17 cellular contexts compared by ENCODE assay signal in genomic region chr3:150747909-150748568, GRCh38. TPM values are rescaled to one million over a fixed set of nuclear protein-coding genes. Genes with fewer than 3 reads are reported as not detected.
DNase-seq lines count a peak whose midpoint lies in the region; ATAC-seq and TF ChIP-seq lines count a peak whose summit lies in the region.
"Had no signal": no experiment of that assay in that cellular context is flagged by ENCODE, and none has a peak within 500 bp of the region (broad histone marks: within the 10 kb centered on the region; RNA-seq: fewer than 3 reads in every experiment).

No MANE protein-coding gene starts in this region.

- H3K27ac ChIP-seq in left ventricle myocardium inferior (replicated peaks) (peak overlapping the region; percentile 7), heart left ventricle (no peak overlapping the region), esophagus squamous epithelium (peak overlapping the region in 3 of 4 donors; percentile 53 to 79 (median 71)), upper lobe of right lung (no peak overlapping the region)

- H3K27me3 ChIP-seq in left ventricle myocardium inferior (ENCODE audit: low read depth): no peaks in the 10 kb centered on the region
- H3K27me3 ChIP-seq in heart left ventricle: no peaks in the 10 kb centered on the region
- no peaks in the 10 kb centered on the region for H3K27me3 ChIP-seq in esophagus squamous epithelium
- no peaks in the 10 kb centered on the region for H3K27me3 ChIP-seq in upper lobe of right lung
- H3K27me3 ChIP-seq: ascending aorta, BE2C had no signal

- ATAC-seq in heart left ventricle (no peak), upper lobe of right lung (peak; percentile 28)

- intact Hi-C loops in left ventricle myocardium inferior (cut with micrococcal nuclease) (no loop called here), heart left ventricle (cut with DNase I) (no loop called here), esophagus squamous epithelium (cut with DNase I) (no loop called here), upper lobe of right lung (cut with DNase I) (no loop called here), cardiac septum (cut with DNase I) (no loop called here)

- TF ChIP-seq CTCF in left ventricle myocardium inferior (IDR thresholded peaks at IDR 0.05; ENCODE audit: borderline replicate concordance) (no peak), heart left ventricle (IDR thresholded peaks at IDR 0.05) (no peak), esophagus squamous epithelium (IDR thresholded peaks at IDR 0.05) (no peak), upper lobe of right lung (IDR thresholded peaks at IDR 0.05) (no peak)

- 84 to 97% (median 92%) methylated on average over 3 of the region's 3 CpGs for WGBS in heart left ventricle, 4 donors
- 76 to 84% methylated on average over 3 of the region's 3 CpGs for WGBS in esophagus squamous epithelium, 2 donors

- H3K4me3 ChIP-seq in left ventricle myocardium inferior (no peak overlapping the region), heart left ventricle (no peak overlapping the region), esophagus squamous epithelium (no peak overlapping the region), upper lobe of right lung (no peak overlapping the region)
- H3K4me3 ChIP-seq: ascending aorta, prostate gland had no signal

- H3K36me3 ChIP-seq in left ventricle myocardium inferior: no peaks in the 10 kb centered on the region
- H3K36me3 ChIP-seq in heart left ventricle: peaks cover 0 to 4% (median 0%) of the 10 kb centered on the region in 9 donors
- H3K36me3 ChIP-seq in esophagus squamous epithelium: peaks cover 0 to 6% (median 0%) of the 10 kb centered on the region in 3 donors
- H3K36me3 ChIP-seq in upper lobe of right lung: no peaks in the 10 kb centered on the region
- H3K36me3 ChIP-seq: ascending aorta, prostate gland had no signal

- H3K4me1 ChIP-seq in left ventricle myocardium inferior (peaks cover 92% of the 10 kb centered on the region), heart left ventricle (peaks cover 0 to 69% (median 48%) of the 10 kb centered on the region in 12 donors), esophagus squamous epithelium (peaks cover 50 to 100% (median 71%) of the 10 kb centered on the region in 3 donors), upper lobe of right lung (peaks cover 33% of the 10 kb centered on the region)
- H3K4me1 ChIP-seq: BE2C had no signal

- no peaks in the 10 kb centered on the region for H3K9me3 ChIP-seq in left ventricle myocardium inferior (replicated peaks)
- no peaks in the 10 kb centered on the region for H3K9me3 ChIP-seq in heart left ventricle
- H3K9me3 ChIP-seq in esophagus squamous epithelium: no peaks in the 10 kb centered on the region
- H3K9me3 ChIP-seq in upper lobe of right lung: no peaks in the 10 kb centered on the region
- H3K9me3 ChIP-seq: ascending aorta, BE2C, prostate gland had no signal

- no peak for DNase-seq in left ventricle myocardium inferior
- no peak for DNase-seq in heart left ventricle
- peak; percentile 51 for DNase-seq in NCI-H1436 treated with DMSO at 0.1 percent for 48 hours (lab: John Stamatoyannopoulos, UW)
- DNase-seq in esophagus squamous epithelium (lab: John Stamatoyannopoulos, UW): no peak
- no peak for DNase-seq in upper lobe of right lung
- no peak for DNase-seq in NK-92 (lab: John Stamatoyannopoulos, UW; ENCODE audit: unreplicated experiment)
- DNase-seq in cardiac septum (ENCODE audit: low spot score): no peak
- DNase-seq in cerebellar cortex (ENCODE audit: low spot score): no peak
- DNase-seq: activated T-cell treated with anti-CD3 and anti-CD28 coated beads for 4 hours; BE2C; foreskin melanocyte; islet precursor cell; NCI-H1105; stimulated activated CD4-positive, alpha-beta T cell treated with anti-CD3 and anti-CD28 coated beads, Interleukin-1b, Interleukin-23, amount 100 ng/mL, for 48 hours had no signal

- TF ChIP-seq POLR2A in heart left ventricle (IDR thresholded peaks at IDR 0.05): no peak
- no peak for TF ChIP-seq POLR2A in esophagus squamous epithelium (IDR thresholded peaks at IDR 0.05)

RNA-seq across cellular contexts. Expression of gene SIAH2, which starts 14.9 kb away (rescaled TPM):
- total RNA-seq in left ventricle myocardium inferior (23.0 TPM), heart left ventricle (10 to 100 TPM; 16.9 to 38.7 (median 23.4) TPM), esophagus squamous epithelium (10 to 100 TPM; 39.4 to 74.8 (median 51.8) TPM), upper lobe of right lung (16.9 TPM), cardiac septum (34.4 TPM)
- 10 to 100 TPM in 1 of 2 donors, 1 to 10 TPM in 1; 7.1 to 24.9 TPM for polyA plus RNA-seq in heart left ventricle

RNA-seq across cellular contexts. Expression of gene ERICH6, which starts 44.3 kb away (rescaled TPM):
- total RNA-seq in left ventricle myocardium inferior (0.55 TPM), heart left ventricle (under 1 TPM in 2 of 9 donors, not detected in 7; 0.32 to 0.54 TPM), esophagus squamous epithelium (not detected), upper lobe of right lung (not detected), cardiac septum (0.19 TPM)
- not detected for polyA plus RNA-seq in heart left ventricle
- total RNA-seq: ascending aorta, G401 had no signal

Comparison
In these comparisons a context has a peak if more than half of its experiments do, and no peak if none do; other contexts are left out.
1. H3K27ac ChIP-seq: peak in left ventricle myocardium inferior (single experiment) and esophagus squamous epithelium (3 of 4); none in heart left ventricle (0 of 12) and upper lobe of right lung (single experiment).